In the genomic region with DNA sequence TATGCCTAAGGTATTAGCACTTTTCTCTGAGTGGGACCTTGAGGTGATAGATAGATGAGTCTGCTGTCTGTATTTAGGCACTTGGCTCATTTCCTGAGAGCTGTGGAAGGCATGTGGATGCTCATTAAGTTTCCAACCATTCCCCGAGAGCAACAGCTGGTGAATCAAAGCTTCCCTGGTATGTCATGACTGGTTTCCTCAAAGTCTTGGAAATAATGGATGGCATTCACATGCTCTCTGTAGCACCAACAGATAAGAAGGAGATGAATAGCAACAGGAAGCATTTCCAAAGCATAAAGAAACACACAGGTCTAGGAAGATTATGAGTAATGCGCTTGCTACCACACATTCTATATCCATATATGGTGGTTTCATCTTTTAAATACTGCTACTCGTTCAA, we compare ENCODE assay signal across 1 cellular context.
TF ChIP-seq lines count a peak whose summit lies in the region.

No MANE protein-coding gene starts in this region.

TF ChIP-seq in SK-N-SH treated with all-trans-retinoic acid at 6 μM for 48 hours, 23 proteins besides CTCF, POLR2A, EP300 and RAD21 (continued from another document):
- TF ChIP-seq, protein P1, sequence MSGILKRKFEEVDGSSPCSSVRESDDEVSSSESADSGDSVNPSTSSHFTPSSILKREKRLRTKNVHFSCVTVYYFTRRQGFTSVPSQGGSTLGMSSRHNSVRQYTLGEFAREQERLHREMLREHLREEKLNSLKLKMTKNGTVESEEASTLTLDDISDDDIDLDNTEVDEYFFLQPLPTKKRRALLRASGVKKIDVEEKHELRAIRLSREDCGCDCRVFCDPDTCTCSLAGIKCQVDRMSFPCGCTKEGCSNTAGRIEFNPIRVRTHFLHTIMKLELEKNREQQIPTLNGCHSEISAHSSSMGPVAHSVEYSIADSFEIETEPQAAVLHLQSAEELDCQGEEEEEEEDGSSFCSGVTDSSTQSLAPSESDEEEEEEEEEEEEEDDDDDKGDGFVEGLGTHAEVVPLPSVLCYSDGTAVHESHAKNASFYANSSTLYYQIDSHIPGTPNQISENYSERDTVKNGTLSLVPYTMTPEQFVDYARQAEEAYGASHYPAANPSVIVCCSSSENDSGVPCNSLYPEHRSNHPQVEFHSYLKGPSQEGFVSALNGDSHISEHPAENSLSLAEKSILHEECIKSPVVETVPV (CRISPR knock-in tag; IDR thresholded peaks at IDR 0.05), result no peak
TF ChIP-seq in SK-N-SH treated with all-trans-retinoic acid at 6 μM for 48 hours: peak in this region for 0.
